In the genomic region with DNA sequence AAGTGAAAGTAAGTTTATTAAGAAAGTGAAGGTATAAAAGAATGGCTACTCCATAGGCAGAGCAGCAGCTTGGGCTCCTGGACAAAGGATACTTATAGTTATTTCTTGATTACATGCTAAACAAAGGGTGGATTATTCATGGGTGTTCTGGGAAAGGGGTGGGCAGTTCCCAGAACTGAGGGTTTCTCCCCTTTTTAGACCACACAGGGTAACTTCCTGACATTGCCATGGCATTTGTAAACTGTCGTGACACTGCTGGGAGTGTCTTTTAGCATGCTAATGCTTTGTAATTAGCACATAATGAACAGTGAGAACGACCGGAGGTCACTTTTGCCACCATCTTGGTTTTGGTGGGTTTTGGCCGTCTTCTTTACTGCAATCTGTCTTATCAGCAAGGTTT, we compare ENCODE assay signal across 29 cellular contexts.
"Had no signal": no experiment of that assay in that cellular context is flagged by ENCODE, and none has a peak within 500 bp of the region (broad histone marks: within the 10 kb centered on the region; RNA-seq: fewer than 3 reads in every experiment).

No MANE protein-coding gene starts in this region.

- H3K4me3 ChIP-seq: SK-N-MC had no signal

- H3K27ac ChIP-seq: brain microvascular endothelial cell, SK-N-MC, VCaP had no signal

- H3K36me3 ChIP-seq: brain microvascular endothelial cell had no signal

- H3K27me3 ChIP-seq: brain microvascular endothelial cell had no signal

- ATAC-seq: activated T-cell treated with anti-CD3 and anti-CD28 coated beads, Interleukin-2, amount 50 U/mL, for 72 hours; T-cell had no signal

- DNase-seq: activated CD4-positive, alpha-beta memory T cell treated with anti-CD3 and anti-CD28 coated beads for 36 hours; activated CD4-positive, alpha-beta T cell treated with anti-CD3 and anti-CD28 coated beads, Interleukin-2, amount 10 ng/mL, durations not matched to agents 7 days and 5 days; activated CD4-positive, CD25-positive, alpha-beta regulatory T cell; activated CD8-positive, alpha-beta memory T cell treated with anti-CD3 and anti-CD28 coated beads for 24 hours; activated gamma-delta T cell treated with Interleukin-2 at 50 U/mL for 16 hours; activated naive CD4-positive, alpha-beta T cell treated with anti-CD3 and anti-CD28 coated beads, Interleukin-2, amount 10 ng/mL, durations not matched to agents 7 days and 5 days; activated naive CD8-positive, alpha-beta T cell treated with anti-CD3 and anti-CD28 coated beads for 36 hours; activated T-cell treated with anti-CD3 and anti-CD28 coated beads for 4 hours; activated T-cell treated with anti-CD3 and anti-CD28 coated beads, Interleukin-2, amount 50 U/mL, for 72 hours; brain microvascular endothelial cell; cerebellar nuclear complex; IMR-90; Kasumi-1; KBM-7; NCI-H1092; NCI-H1417 treated with DMSO at 0.1 percent for 48 hours; NCI-H187; NCI-H2081; NCI-H446 treated with DMSO at 0.1 percent for 48 hours; NCI-H526; NCI-H774; NK-92 treated with Interleukin-12 subunit alpha and Interleukin-12 subunit beta, amount 100 ng/mL, for 24 hours; PC-3; SIG-M5; T-cell; T-helper 2 cell; T1000 had no signal
